In genomic region chr12:111367661-111368221, GRCh38 we compare ENCODE assay signal across 8 cellular contexts. TPM values are rescaled to one million over a fixed set of nuclear protein-coding genes. Genes with fewer than 3 reads are reported as not detected.
DNase-seq lines count a peak whose midpoint lies in the region; ATAC-seq and TF ChIP-seq lines count a peak whose summit lies in the region.

No MANE protein-coding gene starts in this region.

- no peak for ATAC-seq in GM18870 (IDR thresholded peaks at IDR 0.05; ENCODE audit: unreplicated experiment)
- ATAC-seq in HG03045 (IDR thresholded peaks at IDR 0.05; ENCODE audit: unreplicated experiment) = no peak

- POLR2A ChIA-PET in HEK293 (lab: Yijun Ruan, JAX) = interaction anchor here (0.6 kb wide), 1 partner anchor 10 kb away, joined by 7 read pairs; no protein-coding TSS in a partner anchor

- H3K36me3 ChIP-seq in HEK293 (ENCODE audit: control insufficient read depth in 2 of 2, insufficient read depth in 1 of 2, low read length in 2 of 2) (peaks cover 0 to 25% of the 10 kb centered on the region in 2 experiments; a peak in 2 of 3 replicates), iPS-15b (ENCODE audit: control insufficient read depth, insufficient read depth, low read length) (peaks cover 5% of the 10 kb centered on the region)

- intact Hi-C loops in activated T-helper 1 cell treated with anti-CD3 and anti-CD28 coated beads, Interleukin-12 subunit alpha, Interleukin-12 subunit beta, Interleukin-2, Interleukin-4 antibody, amounts not matched to agents 30 ng/mL and 10 ng/mL and 1 ng/mL, durations not matched to agents 14 hours and 24 hours and 36 hours (cut with micrococcal nuclease) = loop anchor here (1.0 to 2.0 kb wide), 2 partner anchors 8 to 37 kb away; partner anchors contain the start of gene SH2B3

- no peaks in the 10 kb centered on the region for H3K9me3 ChIP-seq in HEK293 (ENCODE audit: control insufficient read depth, insufficient read depth, low read depth, low read length)
- H3K9me3 ChIP-seq in iPS-15b (ENCODE audit: control insufficient read depth, insufficient read depth, low read length) = no peaks in the 10 kb centered on the region

- CTCF ChIA-PET in HEK293 (lab: Yijun Ruan, JAX) = interaction anchor here (0.6 to 2.2 kb wide), 3 partner anchors 29 to 534 kb away, joined by 3 to 6 read pairs (median 4); no protein-coding TSS in a partner anchor

- H3K4me1 ChIP-seq in HEK293 (ENCODE audit: control insufficient read depth, insufficient read depth, low read length) (no peaks in the 10 kb centered on the region; the same call in 1 of the 2 replicates), iPS-15b (ENCODE audit: control insufficient read depth, insufficient read depth, low read length) (peaks cover 2% of the 10 kb centered on the region)

- H3K4me3 ChIP-seq in HEK293 (ENCODE audit: low read depth, low read length) (no peak overlapping the region), iPS-15b (ENCODE audit: low read depth, low read length) (peak overlapping the region; percentile 73), skin epidermis (peak overlapping the region; percentile 56 to 96 (median 74))

- no peak for DNase-seq in activated T-helper 1 cell treated with anti-CD3 and anti-CD28 coated beads, Interleukin-12 subunit alpha, Interleukin-12 subunit beta, Interleukin-2, Interleukin-4 antibody, amounts not matched to agents 30 ng/mL and 10 ng/mL and 1 ng/mL, durations not matched to agents 14 hours and 24 hours and 36 hours (ENCODE audit: low spot score)
- DNase-seq in cerebellum (ENCODE audit: low spot score) (no peak), NCI-H146 (lab: John Stamatoyannopoulos, UW) (no peak)

- H3K4me3 Mint-ChIP-seq in activated T-helper 1 cell treated with anti-CD3 and anti-CD28 coated beads, Interleukin-12 subunit alpha, Interleukin-12 subunit beta, Interleukin-2, Interleukin-4 antibody, amounts not matched to agents 30 ng/mL and 10 ng/mL and 1 ng/mL, durations not matched to agents 14 hours and 24 hours and 36 hours = peak overlapping the region; percentile 56

- H3K27ac Mint-ChIP-seq in activated T-helper 1 cell treated with anti-CD3 and anti-CD28 coated beads, Interleukin-12 subunit alpha, Interleukin-12 subunit beta, Interleukin-2, Interleukin-4 antibody, amounts not matched to agents 30 ng/mL and 10 ng/mL and 1 ng/mL, durations not matched to agents 14 hours and 24 hours and 36 hours = no peak overlapping the region

- peaks cover 17% of the 10 kb centered on the region for H3K4me1 Mint-ChIP-seq in activated T-helper 1 cell treated with anti-CD3 and anti-CD28 coated beads, Interleukin-12 subunit alpha, Interleukin-12 subunit beta, Interleukin-2, Interleukin-4 antibody, amounts not matched to agents 30 ng/mL and 10 ng/mL and 1 ng/mL, durations not matched to agents 14 hours and 24 hours and 36 hours (ENCODE audit: low read depth)

- H3K9me3 Mint-ChIP-seq in activated T-helper 1 cell treated with anti-CD3 and anti-CD28 coated beads, Interleukin-12 subunit alpha, Interleukin-12 subunit beta, Interleukin-2, Interleukin-4 antibody, amounts not matched to agents 30 ng/mL and 10 ng/mL and 1 ng/mL, durations not matched to agents 14 hours and 24 hours and 36 hours = no peaks in the 10 kb centered on the region

- H3K27ac ChIP-seq in HEK293 (ENCODE audit: extremely low read depth, low read depth, low read length) = no peak overlapping the region
- peak overlapping the region in 8 of 21 experiments; percentile 22 to 85 (median 78) for H3K27ac ChIP-seq in skin epidermis

- peaks cover 16% of the 10 kb centered on the region for H3K27me3 Mint-ChIP-seq in activated T-helper 1 cell treated with anti-CD3 and anti-CD28 coated beads, Interleukin-12 subunit alpha, Interleukin-12 subunit beta, Interleukin-2, Interleukin-4 antibody, amounts not matched to agents 30 ng/mL and 10 ng/mL and 1 ng/mL, durations not matched to agents 14 hours and 24 hours and 36 hours (ENCODE audit: insufficient read depth)

- no peak for TF ChIP-seq CTCF in HEK293 (tag by site-specific recombination; IDR thresholded peaks at IDR 0.05)

- H3K9ac ChIP-seq in iPS-15b (ENCODE audit: low read depth, low read length) = no peak overlapping the region

- peaks cover 11% of the 10 kb centered on the region for H3K27me3 ChIP-seq in iPS-15b (ENCODE audit: control insufficient read depth, insufficient read depth, low read length)

- H3K36me3 Mint-ChIP-seq in activated T-helper 1 cell treated with anti-CD3 and anti-CD28 coated beads, Interleukin-12 subunit alpha, Interleukin-12 subunit beta, Interleukin-2, Interleukin-4 antibody, amounts not matched to agents 30 ng/mL and 10 ng/mL and 1 ng/mL, durations not matched to agents 14 hours and 24 hours and 36 hours (ENCODE audit: low read depth) = no peaks in the 10 kb centered on the region

TF ChIP-seq in HEK293, 187 proteins besides CTCF, POLR2A, EP300 and RAD21:
- TF ChIP-seq ZNF341 (tag by site-specific recombination; IDR thresholded peaks at IDR 0.05; ENCODE audit: low read depth) (0 out of 2 replicates have a peak, but pooled peaks have one; percentile 16), YY1 (tag by site-specific recombination; IDR thresholded peaks at IDR 0.05) (no peak)
TF ChIP-seq in HEK293: peak in this region for 1.

RNA-seq across cellular contexts. Expression of gene PHETA1, which starts 1.2 kb away (rescaled TPM):
- 2.7 and 4.2 TPM in 2 replicates for total RNA-seq in activated T-helper 1 cell treated with anti-CD3 and anti-CD28 coated beads, Interleukin-12 subunit alpha, Interleukin-12 subunit beta, Interleukin-2, Interleukin-4 antibody, amounts not matched to agents 30 ng/mL and 10 ng/mL and 1 ng/mL, durations not matched to agents 14 hours and 24 hours and 36 hours
- total RNA-seq in cerebellum = 4.4 TPM

RNA-seq across cellular contexts. Expression of gene SH2B3, which starts 38.0 kb away (rescaled TPM):
- total RNA-seq in activated T-helper 1 cell treated with anti-CD3 and anti-CD28 coated beads, Interleukin-12 subunit alpha, Interleukin-12 subunit beta, Interleukin-2, Interleukin-4 antibody, amounts not matched to agents 30 ng/mL and 10 ng/mL and 1 ng/mL, durations not matched to agents 14 hours and 24 hours and 36 hours = 42.0 and 42.3 TPM in 2 replicates
- total RNA-seq in cerebellum = 3.9 TPM
